In the genomic region with DNA sequence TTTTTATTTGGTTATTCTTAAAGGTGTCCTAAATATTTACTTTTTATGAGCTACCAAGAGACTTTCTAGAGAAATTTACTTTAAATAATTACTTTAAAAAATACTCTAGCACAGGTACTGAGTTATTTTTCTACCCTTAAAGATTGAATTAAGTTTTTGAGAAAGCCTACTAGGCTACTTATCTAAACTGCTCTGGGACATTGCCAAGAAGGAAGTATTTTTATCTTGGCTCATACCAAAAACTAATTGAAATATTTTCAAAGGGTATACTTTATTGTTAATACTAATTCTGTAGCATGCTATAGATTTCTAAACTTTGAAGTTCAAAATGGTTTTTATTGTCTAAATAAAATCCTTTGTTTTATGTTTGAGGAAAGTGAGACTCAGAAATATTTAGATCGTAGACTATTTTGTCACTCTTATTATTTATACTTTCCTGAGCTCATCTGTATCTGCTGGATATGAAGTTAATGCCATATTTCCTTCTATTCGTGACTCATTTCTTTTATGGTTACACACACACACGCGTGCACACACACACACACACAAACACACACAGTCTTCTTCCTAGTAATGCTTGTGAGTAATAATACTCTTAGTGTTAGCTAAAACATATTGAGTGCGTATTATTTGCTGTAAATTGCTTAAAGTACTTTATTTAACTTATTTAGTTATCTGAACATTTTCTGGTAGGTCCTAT, we compare ENCODE assay signal across 31 cellular contexts.
DNase-seq lines count a peak whose midpoint lies in the region; ATAC-seq and TF ChIP-seq lines count a peak whose summit lies in the region.
"Had no signal": no experiment of that assay in that cellular context is flagged by ENCODE, and none has a peak within 500 bp of the region (broad histone marks: within the 10 kb centered on the region; RNA-seq: fewer than 3 reads in every experiment).

No MANE protein-coding gene starts in this region.

- H3K27ac Mint-ChIP-seq in neural progenitor cell, result no peak overlapping the region
- H3K27ac Mint-ChIP-seq: activated naive CD8-positive, alpha-beta T cell treated with anti-CD3 and anti-CD28 coated beads, Interleukin-2, amount 50 U/mL, for 24 hours; natural killer cell; stimulated activated naive B cell treated with anti-CD40 and anti-IgM and Interleukin-4, amounts not matched to agents 10 μg/mL and 1 μg/mL and 100 μg/mL, for 72 hours; T-helper 2 cell treated with Interferon-gamma antibody and Interleukin-4, amounts not matched to agents 5 μg/mL and 100 μg/mL, for 36 hours; type B pancreatic cell had no signal

- no peaks in the 10 kb centered on the region for H3K4me1 Mint-ChIP-seq in neural progenitor cell
- H3K4me1 Mint-ChIP-seq: activated naive CD8-positive, alpha-beta T cell treated with anti-CD3 and anti-CD28 coated beads, Interleukin-2, amount 50 U/mL, for 24 hours; stimulated activated naive B cell treated with anti-CD40 and anti-IgM and Interleukin-4, amounts not matched to agents 10 μg/mL and 1 μg/mL and 100 μg/mL, for 72 hours had no signal

- H3F3A ChIP-seq in neural progenitor cell (ENCODE audit: low read depth), result no peaks in the 10 kb centered on the region

- H3K27me3 ChIP-seq in neural progenitor cell, result no peaks in the 10 kb centered on the region
- H3K27me3 ChIP-seq: body of pancreas had no signal

- H3K27ac ChIP-seq in neural progenitor cell, result no peak overlapping the region
- H3K27ac ChIP-seq: body of pancreas, psoas muscle, VCaP had no signal

- H4K20me1 ChIP-seq in neural progenitor cell (ENCODE audit: low read depth), result no peaks in the 10 kb centered on the region

- H3K9me3 Mint-ChIP-seq in neural progenitor cell, result no peaks in the 10 kb centered on the region
- H3K9me3 Mint-ChIP-seq: activated naive CD8-positive, alpha-beta T cell treated with anti-CD3 and anti-CD28 coated beads, Interleukin-2, amount 50 U/mL, for 24 hours; activated T-cell treated with anti-CD3 and anti-CD28 coated beads, Interleukin-2, amount 50 U/mL, for 4 hours; natural killer cell; stimulated activated naive B cell treated with anti-CD40 and anti-IgM and Interleukin-4, amounts not matched to agents 10 μg/mL and 1 μg/mL and 100 μg/mL, for 72 hours; T-helper 2 cell treated with Interferon-gamma antibody and Interleukin-4, amounts not matched to agents 5 μg/mL and 100 μg/mL, for 36 hours; type B pancreatic cell had no signal

- no peak overlapping the region for H3K4me2 ChIP-seq in neural progenitor cell

- DNase-seq in OCI-M1 (lab: John Stamatoyannopoulos, UW) (peak; percentile 8), cardiac fibroblast (ENCODE audit: low read depth in 2 of 2) (peak; percentile 47 to 56), fibroblast of the aortic adventitia (ENCODE audit: low read depth) (peak; percentile 36), pulmonary artery endothelial cell (ENCODE audit: low read depth, low spot score) (peak; percentile 59), neural progenitor cell (ENCODE audit: low spot score) (no peak)
- no peak for DNase-seq in stimulated activated CD4-positive, alpha-beta T cell treated with anti-CD3 and anti-CD28 coated beads, Interleukin-2, amount 100 ng/mL, for 48 hours
- DNase-seq: activated CD4-positive, alpha-beta T cell treated with anti-CD3 and anti-CD28 coated beads for 4 hours; activated naive CD8-positive, alpha-beta T cell treated with anti-CD3 and anti-CD28 coated beads, Interleukin-2, amount 50 U/mL, for 24 hours; activated T-cell treated with anti-CD3 and anti-CD28 coated beads, Interleukin-2, amount 50 U/mL, for 4 hours; body of pancreas; C1 segment of cervical spinal cord; DMS53; GDM1; HCEC 1CT; Kasumi-1; MV-4-11; natural killer cell; NCI-H1436; NCI-H2081 treated with DMSO at 0.1 percent for 48 hours; NCI-H2227 treated with DMSO at 0.1 percent for 48 hours; NCI-H69; occipital lobe; psoas muscle; Right ventricle myocardium superior; stimulated activated CD4-positive, alpha-beta T cell treated with anti-CD3 and anti-CD28 coated beads, Interleukin-15, amount 100 ng/mL, for 24 hours; stimulated activated naive B cell treated with anti-CD40 and anti-IgM and Interleukin-4, amounts not matched to agents 10 μg/mL and 1 μg/mL and 100 μg/mL, for 72 hours; substantia nigra had no signal

- H3K36me3 ChIP-seq in neural progenitor cell, result peaks cover 30% of the 10 kb centered on the region

- no peak for TF ChIP-seq CTCF in cardiac fibroblast (IDR thresholded peaks at IDR 0.05; ENCODE audit: low read depth, low read length)
- no peak for TF ChIP-seq CTCF in fibroblast of the aortic adventitia (IDR thresholded peaks at IDR 0.05; ENCODE audit: insufficient read depth, low read length)
- TF ChIP-seq CTCF in neural progenitor cell (IDR thresholded peaks at IDR 0.05), result no peak

- no peak overlapping the region for H3K9ac ChIP-seq in neural progenitor cell

- H3K4me1 ChIP-seq in neural progenitor cell, result no peaks in the 10 kb centered on the region
- H3K4me1 ChIP-seq: psoas muscle had no signal

- no peak overlapping the region for H2AFZ ChIP-seq in neural progenitor cell (replicated peaks)

- H3K36me3 Mint-ChIP-seq in neural progenitor cell, result peaks cover 30% of the 10 kb centered on the region

- H3K79me2 ChIP-seq in neural progenitor cell (ENCODE audit: low read depth), result peaks cover 31% of the 10 kb centered on the region

- H3K4me3 Mint-ChIP-seq in neural progenitor cell, result no peak overlapping the region
- H3K4me3 Mint-ChIP-seq: activated naive CD8-positive, alpha-beta T cell treated with anti-CD3 and anti-CD28 coated beads, Interleukin-2, amount 50 U/mL, for 24 hours; activated T-cell treated with anti-CD3 and anti-CD28 coated beads, Interleukin-2, amount 50 U/mL, for 4 hours; natural killer cell; stimulated activated naive B cell treated with anti-CD40 and anti-IgM and Interleukin-4, amounts not matched to agents 10 μg/mL and 1 μg/mL and 100 μg/mL, for 72 hours; T-helper 2 cell treated with Interferon-gamma antibody and Interleukin-4, amounts not matched to agents 5 μg/mL and 100 μg/mL, for 36 hours; type B pancreatic cell had no signal

- H3K4me3 ChIP-seq in cardiac fibroblast (replicated peaks in 1 of 2; ENCODE audit: low read depth in 2 of 2, low read length in 2 of 2) (no peak overlapping the region), fibroblast of the aortic adventitia (ENCODE audit: low read depth, low read length) (no peak overlapping the region), neural progenitor cell (no peak overlapping the region)
- H3K4me3 ChIP-seq: body of pancreas, psoas muscle had no signal

- H3K9me3 ChIP-seq in neural progenitor cell (ENCODE audit: low read depth), result no peaks in the 10 kb centered on the region
- H3K9me3 ChIP-seq: body of pancreas, psoas muscle had no signal

- H3K27me3 Mint-ChIP-seq in neural progenitor cell (ENCODE audit: insufficient read depth, low read depth), result no peaks in the 10 kb centered on the region
- H3K27me3 Mint-ChIP-seq: activated naive CD8-positive, alpha-beta T cell treated with anti-CD3 and anti-CD28 coated beads, Interleukin-2, amount 50 U/mL, for 24 hours; stimulated activated naive B cell treated with anti-CD40 and anti-IgM and Interleukin-4, amounts not matched to agents 10 μg/mL and 1 μg/mL and 100 μg/mL, for 72 hours; type B pancreatic cell had no signal

- no peak for ATAC-seq in HG03280 (IDR thresholded peaks at IDR 0.05; ENCODE audit: unreplicated experiment)
- ATAC-seq: activated naive CD8-positive, alpha-beta T cell treated with anti-CD3 and anti-CD28 coated beads, Interleukin-2, amount 50 U/mL, for 24 hours; activated T-cell treated with anti-CD3 and anti-CD28 coated beads, Interleukin-2, amount 50 U/mL, for 4 hours; body of pancreas; natural killer cell; psoas muscle; stimulated activated naive B cell treated with anti-CD40 and anti-IgM and Interleukin-4, amounts not matched to agents 10 μg/mL and 1 μg/mL and 100 μg/mL, for 72 hours had no signal

Comparison
In these comparisons a context has a peak if more than half of its experiments do, and no peak if none do; other contexts are left out.
1. DNase-seq: peak in OCI-M1 (single experiment), cardiac fibroblast (2 of 2), fibroblast of the aortic adventitia (single experiment) and pulmonary artery endothelial cell (single experiment); none in stimulated activated CD4-positive, alpha-beta T cell treated with anti-CD3 and anti-CD28 coated beads, Interleukin-2, amount 100 ng/mL, for 48 hours (0 of 2) and neural progenitor cell (single experiment).